Comparison of ENCODE assay signal across 9 cellular contexts in genomic region chr6:2903579-2904185, GRCh38. TPM values are rescaled to one million over a fixed set of nuclear protein-coding genes. Genes with fewer than 3 reads are reported as not detected.
DNase-seq lines count a peak whose midpoint lies in the region; ATAC-seq, FAIRE-seq and TF ChIP-seq lines count a peak whose summit lies in the region.
"Not testable (repeated sequence)": the region's sequence is repeated elsewhere in the genome, so short reads cannot be mapped to it uniquely, and the experiment has no call there.
"Had no signal": no experiment of that assay in that cellular context is flagged by ENCODE, and none has a peak within 500 bp of the region (broad histone marks: within the 10 kb centered on the region; RNA-seq: fewer than 3 reads in every experiment).

No MANE protein-coding gene starts in this region.

- H3K4me3 ChIP-seq in ACC112 (ENCODE audit: low read depth, low read length) (peak overlapping the region; percentile 83), GM23338 (peak overlapping the region; percentile 82), epithelial cell of proximal tubule (ENCODE audit: low read depth, low read length) (peak overlapping the region; percentile 78), iPS-15b (ENCODE audit: low read depth, low read length) (peak overlapping the region; percentile 83), neural progenitor cell (peak overlapping the region; percentile 62)
- not testable (repeated sequence) for H3K4me3 ChIP-seq in astrocyte (ENCODE audit: insufficient read depth, low read depth, low read length)

- peaks cover 51% of the 10 kb centered on the region for H3K4me1 Mint-ChIP-seq in GM23338
- peaks cover 50% of the 10 kb centered on the region for H3K4me1 Mint-ChIP-seq in activated B cell treated with CpG ODN at 0.5 μM for 24 hours
- peaks cover 17% of the 10 kb centered on the region for H3K4me1 Mint-ChIP-seq in astrocyte (ENCODE audit: low read depth, unreplicated experiment)
- H3K4me1 Mint-ChIP-seq in neural progenitor cell, result peaks cover 71% of the 10 kb centered on the region
- H3K4me1 Mint-ChIP-seq in stimulated activated naive CD8-positive, alpha-beta T cell treated with anti-CD3 and anti-CD28 coated beads, Interleukin-15, Interleukin-2, amounts not matched to agents 100 ng/mL and 50 ng/mL, for 24 hours (ENCODE audit: low read depth), result peaks cover 62% of the 10 kb centered on the region

- not testable (repeated sequence) for H3K9me3 ChIP-seq in astrocyte (ENCODE audit: insufficient read depth, low read depth, low read length); iPS-15b (ENCODE audit: control insufficient read depth, insufficient read depth, low read length); neural progenitor cell (ENCODE audit: low read depth)

- CTCF ChIA-PET in activated B cell treated with CpG ODN at 0.5 μM for 24 hours (lab: Charles Lee), result interaction anchor here (1.0 to 1.8 kb wide), 4 partner anchors 8 to 112 kb away, joined by 3 to 7 read pairs (median 3); no protein-coding TSS in a partner anchor

- DNase-seq in GM23338 (ENCODE audit: low spot score); activated B cell treated with CpG ODN at 0.5 μM for 24 hours; astrocyte (ENCODE audit: low read depth); epithelial cell of proximal tubule (ENCODE audit: low read depth); neural progenitor cell (ENCODE audit: low spot score): not testable (repeated sequence)

- ATAC-seq in GM23338, result peak; percentile 8
- not testable (repeated sequence) for ATAC-seq in activated B cell treated with CpG ODN at 0.5 μM for 24 hours (ENCODE audit: low read depth)

- H3K27ac ChIP-seq in ACC112 (ENCODE audit: low read depth, low read length); GM23338 (ENCODE audit: low read depth); astrocyte (ENCODE audit: low read depth, low read length); neural progenitor cell: not testable (repeated sequence)

- not testable (repeated sequence) for FAIRE-seq in astrocyte (lab: Jason Lieb, UNC)

- intact Hi-C loops in activated B cell treated with CpG ODN at 0.5 μM for 24 hours (cut with micrococcal nuclease), result loop anchor here (1.0 to 2.0 kb wide), 3 partner anchors 8 to 57 kb away; no protein-coding TSS in a partner anchor

- H3K27me3 Mint-ChIP-seq in GM23338 (ENCODE audit: insufficient read depth, low read depth, poor library complexity), result peaks cover 32% of the 10 kb centered on the region
- not testable (repeated sequence) for H3K27me3 Mint-ChIP-seq in activated B cell treated with CpG ODN at 0.5 μM for 24 hours; stimulated activated naive CD8-positive, alpha-beta T cell treated with anti-CD3 and anti-CD28 coated beads, Interleukin-15, Interleukin-2, amounts not matched to agents 100 ng/mL and 50 ng/mL, for 24 hours
- peaks cover 14% of the 10 kb centered on the region for H3K27me3 Mint-ChIP-seq in astrocyte (ENCODE audit: low read depth, unreplicated experiment)
- peaks cover 40% of the 10 kb centered on the region for H3K27me3 Mint-ChIP-seq in neural progenitor cell (ENCODE audit: insufficient read depth, low read depth)

- H3K27ac Mint-ChIP-seq in GM23338; activated B cell treated with CpG ODN at 0.5 μM for 24 hours; astrocyte (ENCODE audit: unreplicated experiment); neural progenitor cell; stimulated activated naive CD8-positive, alpha-beta T cell treated with anti-CD3 and anti-CD28 coated beads, Interleukin-15, Interleukin-2, amounts not matched to agents 100 ng/mL and 50 ng/mL, for 24 hours: not testable (repeated sequence)

- H3K36me3 ChIP-seq in ACC112 (ENCODE audit: insufficient read depth, low read length); astrocyte (ENCODE audit: insufficient read depth, low read length); neural progenitor cell: not testable (repeated sequence)
- peaks cover 15% of the 10 kb centered on the region for H3K36me3 ChIP-seq in GM23338 (ENCODE audit: insufficient read depth)
- H3K36me3 ChIP-seq in iPS-15b (ENCODE audit: control insufficient read depth, insufficient read depth, low read length), result peaks cover 25% of the 10 kb centered on the region

- H3K27me3 ChIP-seq in ACC112 (ENCODE audit: insufficient read depth, low read length); GM23338 (ENCODE audit: insufficient read depth); astrocyte (ENCODE audit: insufficient read depth, low read length); iPS-15b (ENCODE audit: control insufficient read depth, insufficient read depth, low read length): not testable (repeated sequence)
- peaks cover 68% of the 10 kb centered on the region for H3K27me3 ChIP-seq in neural progenitor cell

- TF ChIP-seq CTCF in GM23338 (conservative IDR thresholded peaks at IDR 0.05; ENCODE audit: low read depth in 2 of 2); activated B cell treated with CpG ODN at 0.5 μM for 24 hours (IDR thresholded peaks at IDR 0.05); astrocyte (IDR thresholded peaks at IDR 0.05; ENCODE audit: insufficient read depth, low read depth, low read length); epithelial cell of proximal tubule (conservative IDR thresholded peaks at IDR 0.05; ENCODE audit: low read depth, low read length); neural progenitor cell (IDR thresholded peaks at IDR 0.05): not testable (repeated sequence)

- H3K9ac ChIP-seq in astrocyte (ENCODE audit: low read length); iPS-15b (ENCODE audit: low read depth, low read length); neural progenitor cell: not testable (repeated sequence)

- H2AFZ ChIP-seq in ACC112 (ENCODE audit: low read length, unreplicated experiment), result peak overlapping the region; percentile 43
- H2AFZ ChIP-seq in GM23338; neural progenitor cell (replicated peaks): not testable (repeated sequence)
- peak overlapping the region; percentile 93 for H2AFZ ChIP-seq in astrocyte (ENCODE audit: low read depth, low read length)

- H3K4me1 ChIP-seq in ACC112 (ENCODE audit: control insufficient read depth, insufficient read depth, low read length, unreplicated experiment), result peaks cover 19% of the 10 kb centered on the region
- peaks cover 30% of the 10 kb centered on the region for H3K4me1 ChIP-seq in GM23338 (ENCODE audit: insufficient read depth)
- not testable (repeated sequence) for H3K4me1 ChIP-seq in astrocyte (ENCODE audit: insufficient read depth, low read length)
- H3K4me1 ChIP-seq in iPS-15b (ENCODE audit: control insufficient read depth, insufficient read depth, low read length), result peaks cover 13% of the 10 kb centered on the region
- H3K4me1 ChIP-seq in neural progenitor cell, result peaks cover 17% of the 10 kb centered on the region

- H3K36me3 Mint-ChIP-seq in GM23338 (ENCODE audit: low read depth), result peaks cover 24% of the 10 kb centered on the region
- H3K36me3 Mint-ChIP-seq in activated B cell treated with CpG ODN at 0.5 μM for 24 hours (ENCODE audit: low read depth), result peaks cover 39% of the 10 kb centered on the region
- not testable (repeated sequence) for H3K36me3 Mint-ChIP-seq in astrocyte (ENCODE audit: low read depth, unreplicated experiment); neural progenitor cell
- H3K36me3 Mint-ChIP-seq in stimulated activated naive CD8-positive, alpha-beta T cell treated with anti-CD3 and anti-CD28 coated beads, Interleukin-15, Interleukin-2, amounts not matched to agents 100 ng/mL and 50 ng/mL, for 24 hours (ENCODE audit: low read depth), result peaks cover 40% of the 10 kb centered on the region

- H3K79me2 ChIP-seq in ACC112 (ENCODE audit: control insufficient read depth, insufficient read depth, low read length, unreplicated experiment); astrocyte (ENCODE audit: insufficient read depth, low read length); neural progenitor cell (ENCODE audit: low read depth): not testable (repeated sequence)
- peaks cover 30% of the 10 kb centered on the region for H3K79me2 ChIP-seq in GM23338 (replicated peaks; ENCODE audit: insufficient read depth)

- not testable (repeated sequence) for H3K9me2 ChIP-seq in GM23338 (ENCODE audit: insufficient read depth)

- H3K4me3 Mint-ChIP-seq in GM23338 (peak overlapping the region; percentile 30; the same call in 1 of the 3 replicates), activated B cell treated with CpG ODN at 0.5 μM for 24 hours (peak overlapping the region; percentile 98)
- H3K4me3 Mint-ChIP-seq in astrocyte (ENCODE audit: unreplicated experiment); neural progenitor cell: not testable (repeated sequence)
- peak overlapping the region; percentile 96 for H3K4me3 Mint-ChIP-seq in stimulated activated naive CD8-positive, alpha-beta T cell treated with anti-CD3 and anti-CD28 coated beads, Interleukin-15, Interleukin-2, amounts not matched to agents 100 ng/mL and 50 ng/mL, for 24 hours

- not testable (repeated sequence) for H4K20me1 ChIP-seq in GM23338 (replicated peaks; ENCODE audit: insufficient read depth); astrocyte (ENCODE audit: insufficient read depth, low read length); neural progenitor cell (ENCODE audit: low read depth)

- H3K4me2 ChIP-seq in GM23338 (peak overlapping the region; percentile 98), astrocyte (ENCODE audit: low read length) (peak overlapping the region; percentile 95), neural progenitor cell (peak overlapping the region; percentile 84)

- POLR2A ChIA-PET in activated B cell treated with CpG ODN at 0.5 μM for 24 hours (lab: Charles Lee), result interaction anchor here (0.7 to 4.7 kb wide), 18 partner anchors 8 to 138 kb away, joined by 3 to 43 read pairs (median 14); partner anchors contain the start of genes SERPINB1 and WRNIP1

- H3F3A ChIP-seq in GM23338 (replicated peaks; ENCODE audit: low read depth), result peaks cover 25% of the 10 kb centered on the region
- H3F3A ChIP-seq in neural progenitor cell (ENCODE audit: low read depth), result peaks cover 22% of the 10 kb centered on the region

- not testable (repeated sequence) for H3K9me3 Mint-ChIP-seq in GM23338; activated B cell treated with CpG ODN at 0.5 μM for 24 hours; astrocyte (ENCODE audit: unreplicated experiment); neural progenitor cell; stimulated activated naive CD8-positive, alpha-beta T cell treated with anti-CD3 and anti-CD28 coated beads, Interleukin-15, Interleukin-2, amounts not matched to agents 100 ng/mL and 50 ng/mL, for 24 hours

RNA-seq across cellular contexts. Expression of gene SERPINB9, which starts 0.6 kb away (rescaled TPM):
- total RNA-seq in GM23338 (2014; rRNA removed; shearing (Covaris generic)), result 65.0 and 71.3 TPM in 2 replicates
- polyA plus RNA-seq in GM23338 (2016; fragmentation: Nextera tagmentation; extraction: Ambion mirVana), result 46.6 and 47.4 TPM in 2 replicates
- 142 and 149 TPM in 2 replicates for total RNA-seq in activated B cell treated with CpG ODN at 0.5 μM for 24 hours
- total RNA-seq in astrocyte, result 2.1 and 6.0 TPM in 2 replicates
- total RNA-seq in epithelial cell of proximal tubule, result 17.4 and 29.6 TPM in 2 replicates
- total RNA-seq in neural progenitor cell (ENCODE audit: low replicate concordance), result 0.59 and 0.94 TPM in 2 replicates
- total RNA-seq: HT1080 had no signal
